12 cellular contexts compared by ENCODE assay signal in the genomic region with DNA sequence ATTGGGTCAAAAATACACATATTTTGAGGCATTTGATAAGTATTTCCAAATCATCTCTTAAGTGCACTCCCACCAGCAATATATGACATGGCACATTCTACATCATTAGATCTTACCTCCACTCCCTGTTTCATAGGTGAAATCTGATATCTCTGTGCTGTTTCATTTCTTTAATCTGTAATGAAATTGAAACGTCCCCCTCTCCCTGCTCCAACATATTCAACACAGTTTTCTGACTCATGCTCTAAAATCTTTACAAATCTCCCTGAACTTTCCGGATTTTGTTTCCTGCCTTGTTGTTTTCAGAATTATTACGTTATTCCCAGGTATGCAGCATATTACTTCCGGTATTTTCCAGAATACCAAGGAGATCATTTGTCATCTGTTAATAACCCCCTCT.
DNase-seq lines count a peak whose midpoint lies in the region; ATAC-seq, FAIRE-seq and TF ChIP-seq lines count a peak whose summit lies in the region.
"Had no signal": no experiment of that assay in that cellular context is flagged by ENCODE, and none has a peak within 500 bp of the region (broad histone marks: within the 10 kb centered on the region; RNA-seq: fewer than 3 reads in every experiment).

No MANE protein-coding gene starts in this region.

- POLR2A ChIA-PET in CD4-positive, alpha-beta memory T cell (lab: Charles Lee; ENCODE audit: partially characterized antibody): no interaction called here
- POLR2A ChIA-PET in naive thymus-derived CD8-positive, alpha-beta T cell (lab: Charles Lee): no interaction called here

- no peaks in the 10 kb centered on the region for H3K9me3 ChIP-seq in CD4-positive, alpha-beta memory T cell (ENCODE audit: control insufficient read depth in 1 of 2, low read length in 2 of 2)

- H3K27me3 Mint-ChIP-seq in CD4-positive, alpha-beta memory T cell: peaks cover 36 to 41% of the 10 kb centered on the region in 2 donors
- peaks cover 36 to 57% (median 40%) of the 10 kb centered on the region in 5 donors for H3K27me3 Mint-ChIP-seq in naive thymus-derived CD8-positive, alpha-beta T cell

- no peak overlapping the region for H3K4me3 ChIP-seq in CD4-positive, alpha-beta memory T cell (ENCODE audit: low read length in 2 of 2)
- no peak overlapping the region for H3K4me3 ChIP-seq in bronchial epithelial cell (ENCODE audit: low read depth, low read length)

- H3K4me1 ChIP-seq in CD4-positive, alpha-beta memory T cell (ENCODE audit: insufficient read depth, low read length): peaks cover 17% of the 10 kb centered on the region

- CTCF ChIA-PET in CD4-positive, alpha-beta memory T cell (lab: Charles Lee; ENCODE audit: partially characterized antibody): no interaction called here

- H3K27me3 ChIP-seq in CD4-positive, alpha-beta memory T cell (ENCODE audit: insufficient read depth, low read length): peaks cover 20% of the 10 kb centered on the region
- no peaks in the 10 kb centered on the region for H3K27me3 ChIP-seq in bronchial epithelial cell (ENCODE audit: control insufficient read depth, insufficient read depth, low read length)

- H3K36me3 ChIP-seq in CD4-positive, alpha-beta memory T cell (ENCODE audit: insufficient read depth, low read length): no peaks in the 10 kb centered on the region
- no peaks in the 10 kb centered on the region for H3K36me3 ChIP-seq in bronchial epithelial cell (ENCODE audit: control insufficient read depth, insufficient read depth, low read length)

- FAIRE-seq in bronchial epithelial cell (lab: Jason Lieb, UNC): no peak

- DNase-seq in CD4-positive, alpha-beta memory T cell: no peak
- DNase-seq in M059J (ENCODE audit: low read depth): peak; percentile 42
- peak; percentile 30 for DNase-seq in bronchial epithelial cell (ENCODE audit: low read depth)
- no peak for DNase-seq in naive thymus-derived CD8-positive, alpha-beta T cell
- DNase-seq in NCI-H774 (lab: John Stamatoyannopoulos, UW): no peak
- DNase-seq in stimulated activated CD4-positive, alpha-beta T cell treated with anti-CD3 and anti-CD28 coated beads, Interleukin-4, amount 100 ng/mL, for 4 hours: no peak
- DNase-seq in occipital lobe (lab: John Stamatoyannopoulos, UW): no peak
- DNase-seq: activated T-cell treated with anti-CD3 and anti-CD28 coated beads for 4 hours, DMS79, MV-4-11 had no signal

- intact Hi-C loops in CD4-positive, alpha-beta memory T cell (cut with micrococcal nuclease): loop anchor here (10.0 kb wide), 1 partner anchor 61 kb away; a partner anchor contains a TSS

- H3K36me3 Mint-ChIP-seq in CD4-positive, alpha-beta memory T cell: no peaks in the 10 kb centered on the region
- no peaks in the 10 kb centered on the region for H3K36me3 Mint-ChIP-seq in naive thymus-derived CD8-positive, alpha-beta T cell

- ATAC-seq in naive thymus-derived CD8-positive, alpha-beta T cell: no peak
- no peak for ATAC-seq in GM21825 (IDR thresholded peaks at IDR 0.05; ENCODE audit: unreplicated experiment)
- ATAC-seq: activated CD4-positive, CD25-positive, alpha-beta regulatory T cell treated with anti-CD3 and anti-CD28 coated beads, Interleukin-2, amount 50 U/mL, for 24 hours had no signal

- no peak for TF ChIP-seq CTCF in bronchial epithelial cell (IDR thresholded peaks at IDR 0.05; ENCODE audit: insufficient read depth, low read length, severe bottlenecking)

- peak overlapping the region in 1 of 7 donors; percentile 24 for H3K27ac Mint-ChIP-seq in CD4-positive, alpha-beta memory T cell
- H3K27ac Mint-ChIP-seq in naive thymus-derived CD8-positive, alpha-beta T cell: peak overlapping the region in 1 of 10 donors; percentile 55

- H3K27ac ChIP-seq in CD4-positive, alpha-beta memory T cell (ENCODE audit: low read depth, low read length): no peak overlapping the region

- H3K9me3 Mint-ChIP-seq in CD4-positive, alpha-beta memory T cell: no peaks in the 10 kb centered on the region
- H3K9me3 Mint-ChIP-seq in naive thymus-derived CD8-positive, alpha-beta T cell: no peaks in the 10 kb centered on the region

- peaks cover 13 to 22% (median 19%) of the 10 kb centered on the region in 4 donors for H3K4me1 Mint-ChIP-seq in CD4-positive, alpha-beta memory T cell
- peaks cover 13 to 20% (median 17%) of the 10 kb centered on the region in 4 donors for H3K4me1 Mint-ChIP-seq in naive thymus-derived CD8-positive, alpha-beta T cell

- H3K4me3 Mint-ChIP-seq in CD4-positive, alpha-beta memory T cell: peak overlapping the region in 7 of 8 donors; percentile 19 to 86 (median 80)
- H3K4me3 Mint-ChIP-seq in naive thymus-derived CD8-positive, alpha-beta T cell: peak overlapping the region in 9 of 10 donors; percentile 16 to 85 (median 78)

Comparison
In these comparisons a context has a peak if more than half of its experiments do, and no peak if none do; other contexts are left out.
1. DNase-seq: peak in M059J (single experiment) and bronchial epithelial cell (single experiment); none in CD4-positive, alpha-beta memory T cell (0 of 5), naive thymus-derived CD8-positive, alpha-beta T cell (0 of 10), NCI-H774 (single experiment), stimulated activated CD4-positive, alpha-beta T cell treated with anti-CD3 and anti-CD28 coated beads, Interleukin-4, amount 100 ng/mL, for 4 hours (0 of 2) and occipital lobe (single experiment).